7 cellular contexts compared by ENCODE assay signal in genomic region chr10:688621-689426, GRCh38. TPM values are rescaled to one million over a fixed set of nuclear protein-coding genes. Genes with fewer than 3 reads are reported as not detected.
A peak's percentile ranks its signal among the peaks of the same experiment; 100 is the strongest.
DNase-seq lines count a peak whose midpoint lies in the region; ATAC-seq and TF ChIP-seq lines count a peak whose summit lies in the region.

No MANE protein-coding gene starts in this region.

- H3K9me3 ChIP-seq in WERI-Rb-1 (ENCODE audit: severe bottlenecking), result no peaks in the 10 kb centered on the region
- H3K9me3 ChIP-seq in effector memory CD4-positive, alpha-beta T cell (ENCODE audit: control insufficient read depth, low read length), result no peaks in the 10 kb centered on the region

- peaks cover 23% of the 10 kb centered on the region for H3K4me1 ChIP-seq in rectal smooth muscle tissue (ENCODE audit: control insufficient read depth, insufficient read depth, low read length)
- H3K4me1 ChIP-seq in effector memory CD4-positive, alpha-beta T cell (ENCODE audit: control insufficient read depth, insufficient read depth, low read length, poor library complexity, severe bottlenecking), result no peaks in the 10 kb centered on the region

- H3K36me3 ChIP-seq in WERI-Rb-1, result no peaks in the 10 kb centered on the region
- H3K36me3 ChIP-seq in rectal smooth muscle tissue (ENCODE audit: control insufficient read depth, insufficient read depth, low read length), result no peaks in the 10 kb centered on the region
- H3K36me3 ChIP-seq in effector memory CD4-positive, alpha-beta T cell (ENCODE audit: control insufficient read depth, insufficient read depth, low read length), result no peaks in the 10 kb centered on the region

- H3K27ac ChIP-seq in WERI-Rb-1 (peak overlapping the region; percentile 79), rectal smooth muscle tissue (ENCODE audit: low read depth, low read length) (peak overlapping the region; percentile 93)
- H3K27ac ChIP-seq in effector memory CD4-positive, alpha-beta T cell (ENCODE audit: insufficient read depth, low read length, poor library complexity, severe bottlenecking), result no peak overlapping the region

- intact Hi-C loops in left cardiac atrium (cut with DNase I), result loop anchor here (5.0 to 10.0 kb wide), 2 partner anchors 62 to 174 kb away; no protein-coding TSS in a partner anchor

- H3K27me3 ChIP-seq in WERI-Rb-1 (ENCODE audit: insufficient read depth, low read depth, severe bottlenecking) (no peaks in the 10 kb centered on the region), rectal smooth muscle tissue (ENCODE audit: control insufficient read depth, insufficient read depth, low read length) (no peaks in the 10 kb centered on the region)
- peaks cover 6% of the 10 kb centered on the region for H3K27me3 ChIP-seq in effector memory CD4-positive, alpha-beta T cell (replicated peaks; ENCODE audit: control insufficient read depth, insufficient read depth, low read length, poor library complexity, severe bottlenecking)

- ATAC-seq in left cardiac atrium, result peak; percentile 42 to 55

- peak overlapping the region; percentile 13 for H3K9ac ChIP-seq in rectal smooth muscle tissue (ENCODE audit: low read length)

- no peak for TF ChIP-seq CTCF in WERI-Rb-1 (IDR thresholded peaks at IDR 0.05; ENCODE audit: low read depth, low read length)

- peak overlapping the region; percentile 78 for H3K4me3 ChIP-seq in WERI-Rb-1 (ENCODE audit: low read depth, low read length)
- peak overlapping the region; percentile 70 for H3K4me3 ChIP-seq in rectal smooth muscle tissue (ENCODE audit: low read length)
- no peak overlapping the region for H3K4me3 ChIP-seq in effector memory CD4-positive, alpha-beta T cell (ENCODE audit: insufficient read depth, low read depth, low read length, poor library complexity, severe bottlenecking)

- DNase-seq in HCEC 1CT (peak; percentile 46), WERI-Rb-1 (peak; percentile 21), left cardiac atrium (no peak), NCI-H524 treated with DMSO at 0.1 percent for 48 hours (lab: John Stamatoyannopoulos, UW) (no peak), germinal center (ENCODE audit: low spot score) (no peak)
- DNase-seq in effector memory CD4-positive, alpha-beta T cell, result no peak

RNA-seq across cellular contexts. Expression of gene DIP2C, which starts 0.6 kb away (rescaled TPM):
- total RNA-seq in left cardiac atrium, result 10 to 100 TPM; 21.6 to 30.5 TPM

Comparison
In these comparisons a context has a peak if more than half of its experiments do, and no peak if none do; other contexts are left out.
1. DNase-seq: peak in HCEC 1CT (single experiment) and WERI-Rb-1 (single experiment); none in left cardiac atrium (single experiment), effector memory CD4-positive, alpha-beta T cell (0 of 3), NCI-H524 treated with DMSO at 0.1 percent for 48 hours (single experiment) and germinal center (single experiment).